8 cellular contexts compared by ENCODE assay signal in the genomic region with DNA sequence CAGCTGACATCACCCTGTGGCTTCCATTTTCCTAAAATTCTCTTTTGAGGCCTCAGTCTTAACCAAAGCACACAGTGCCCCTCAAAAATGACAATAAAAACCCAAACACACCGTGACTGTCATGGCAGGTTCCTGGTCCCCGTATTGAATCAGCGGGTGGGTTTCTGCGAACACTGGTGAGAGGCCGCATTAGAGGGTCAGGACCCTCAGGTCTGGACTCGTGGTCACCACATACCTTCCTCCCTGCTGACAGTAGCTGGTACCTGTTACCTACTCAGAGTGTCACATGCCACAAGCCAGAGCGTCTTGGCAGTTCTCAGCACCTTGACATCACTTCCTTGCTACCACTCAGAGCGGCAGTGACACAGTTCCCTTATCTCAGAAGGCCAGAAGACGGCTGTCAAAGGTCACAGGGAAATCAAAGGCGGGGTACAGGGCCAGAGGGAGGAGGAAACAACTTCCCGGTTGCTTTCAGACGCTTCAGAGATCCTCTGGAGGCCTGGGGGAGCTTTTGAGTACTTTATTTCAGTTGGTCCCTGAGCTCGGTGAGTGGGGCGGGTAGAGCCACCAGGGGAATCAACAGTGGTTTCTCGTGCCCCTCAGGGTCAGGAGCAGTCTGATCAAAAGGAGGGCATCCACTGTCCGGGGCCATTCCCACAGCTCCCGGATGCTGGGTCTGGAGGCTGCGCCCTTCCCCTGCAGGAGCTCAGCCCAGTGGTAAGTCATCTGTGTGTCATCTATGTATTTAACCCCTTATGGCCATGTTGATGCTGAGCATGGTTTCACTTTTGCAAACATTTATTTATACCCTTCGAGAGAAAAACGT. TPM values are rescaled to one million over a fixed set of nuclear protein-coding genes. Genes with fewer than 3 reads are reported as not detected.
DNase-seq lines count a peak whose midpoint lies in the region; ATAC-seq and TF ChIP-seq lines count a peak whose summit lies in the region.

Gene CCR5AS (minus strand): TSS at position 281 of the 826 bp plus-strand sequence.
Gene CCRL2 (plus strand): TSS at position 474 of the 826 bp plus-strand sequence. CDS start 821 bp downstream, outside the sequence.

- peak within 1 kb of the TSS; percentile 96 to 97 for H3K27ac Mint-ChIP-seq in effector memory CD8-positive, alpha-beta T cell

- peak within 1 kb of the TSS; percentile 47 for H3K4me3 ChIP-seq in WI38 (ENCODE audit: low read depth, low read length)

- peak; percentile 24 for DNase-seq in activated naive CD4-positive, alpha-beta T cell treated with Interleukin-2 at 50 U/mL for 16 hours
- no peak for DNase-seq in activated naive CD4-positive, alpha-beta T cell treated with anti-CD3 and anti-CD28 coated beads, Interleukin-2, amount 50 U/mL, for 16 hours
- peak; percentile 39 to 56 (median 47) for DNase-seq in effector memory CD8-positive, alpha-beta T cell
- DNase-seq in myocyte (ENCODE audit: low read depth) (peak; percentile 71), substantia nigra (lab: John Stamatoyannopoulos, UW) (peak in 20 of 49 donors; percentile 9 to 55 (median 16)), NCI-H187 (lab: John Stamatoyannopoulos, UW) (no peak)

- peak within 1 kb of the TSS; percentile 88 to 90 for H3K4me3 Mint-ChIP-seq in effector memory CD8-positive, alpha-beta T cell

- TF ChIP-seq CTCF in WI38 (IDR thresholded peaks at IDR 0.05; ENCODE audit: low read depth, low read length): no peak

- H3K27me3 Mint-ChIP-seq in effector memory CD8-positive, alpha-beta T cell: no peaks in the 10 kb centered on the region

- peak within 1 kb of the TSS; percentile 63 for H3K27ac ChIP-seq in substantia nigra (ENCODE audit: low read depth, low read length, poor library complexity, severe bottlenecking)

- no peaks in the 10 kb centered on the region for H3K9me3 Mint-ChIP-seq in effector memory CD8-positive, alpha-beta T cell

- H3K4me1 Mint-ChIP-seq in effector memory CD8-positive, alpha-beta T cell (ENCODE audit: low read depth in 2 of 2): peaks cover 12 to 26% of the 10 kb centered on the region in 2 donors

- ATAC-seq in effector memory CD8-positive, alpha-beta T cell (replicated peaks): peak; percentile 90
- no peak for ATAC-seq in GM21529 (IDR thresholded peaks at IDR 0.05; ENCODE audit: unreplicated experiment)

- H3K36me3 Mint-ChIP-seq in effector memory CD8-positive, alpha-beta T cell (ENCODE audit: insufficient read depth): peaks cover 7% of the 10 kb centered on the region

RNA-seq across cellular contexts. Expression of gene CCRL2, which starts in this region (rescaled TPM):
- total RNA-seq in myocyte: 0.78 and 2.1 TPM in 2 replicates
- 0.87 TPM for polyA plus RNA-seq in myocyte (2012)

Comparison
In these comparisons a context has a peak if more than half of its experiments do, and no peak if none do; other contexts are left out.
1. DNase-seq: peak in activated naive CD4-positive, alpha-beta T cell treated with Interleukin-2 at 50 U/mL for 16 hours (single experiment), effector memory CD8-positive, alpha-beta T cell (3 of 3) and myocyte (single experiment); none in activated naive CD4-positive, alpha-beta T cell treated with anti-CD3 and anti-CD28 coated beads, Interleukin-2, amount 50 U/mL, for 16 hours (single experiment) and NCI-H187 (0 of 2).